38 cellular contexts compared by ENCODE assay signal in the genomic region with DNA sequence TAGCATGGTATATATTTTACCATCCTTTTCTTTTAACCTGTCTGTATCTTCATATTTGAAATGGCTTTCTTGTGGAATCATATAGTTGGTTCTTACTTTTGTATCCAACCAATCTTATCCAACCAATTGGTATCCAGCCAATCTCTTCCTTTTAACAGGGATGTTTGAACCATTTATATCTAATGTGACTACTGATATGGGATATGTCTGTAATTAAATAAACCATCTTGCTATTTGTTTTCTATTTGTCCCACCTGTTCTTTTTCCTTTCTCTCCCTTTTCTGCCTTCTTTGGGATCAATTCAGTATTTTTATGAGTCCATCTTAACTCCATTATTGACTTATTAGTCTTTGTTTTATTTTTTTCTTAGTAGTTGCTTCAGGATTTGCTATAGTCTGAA.
"Had no signal": no experiment of that assay in that cellular context is flagged by ENCODE, and none has a peak within 500 bp of the region (broad histone marks: within the 10 kb centered on the region; RNA-seq: fewer than 3 reads in every experiment).

No MANE protein-coding gene starts in this region.

- H3K4me3 ChIP-seq: adrenal gland, ascending aorta, body of pancreas, breast epithelium, cardiac muscle cell had no signal

- H3K9me3 ChIP-seq: adrenal gland, body of pancreas had no signal

- DNase-seq: activated effector memory CD4-positive, alpha-beta T cell treated with anti-CD3 and anti-CD28 coated beads, Interleukin-2, amount 50 U/mL, for 16 hours; activated effector memory CD4-positive, alpha-beta T cell treated with Interleukin-2 at 50 U/mL for 16 hours; activated gamma-delta T cell; activated gamma-delta T cell treated with Interleukin-2 at 50 U/mL for 16 hours; activated naive CD4-positive, alpha-beta T cell; activated naive CD4-positive, alpha-beta T cell treated with anti-CD3 and anti-CD28 coated beads for 36 hours; activated naive CD4-positive, alpha-beta T cell treated with anti-CD3 and anti-CD28 coated beads, Interleukin-2, amount 10 ng/mL, durations not matched to agents 7 days and 5 days; activated naive CD4-positive, alpha-beta T cell treated with anti-CD3 and anti-CD28 coated beads, Interleukin-2, amount 50 U/mL, for 16 hours; activated naive CD4-positive, alpha-beta T cell treated with Interleukin-2 at 50 U/mL for 16 hours; activated naive CD8-positive, alpha-beta T cell treated with anti-CD3 and anti-CD28 coated beads for 36 hours; activated naive CD8-positive, alpha-beta T cell treated with anti-CD3 and anti-CD28 coated beads, Interleukin-2, amount 10 ng/mL, durations not matched to agents 7 days and 5 days; activated naive CD8-positive, alpha-beta T cell treated with anti-CD3 and anti-CD28 coated beads, Interleukin-2, amount 50 U/mL, for 24 hours; activated T-cell treated with anti-CD3 and anti-CD28 coated beads, Interleukin-2, amount 50 U/mL, for 24 hours; activated T-cell treated with anti-CD3 and anti-CD28 coated beads, Interleukin-2, amount 50 U/mL, for 4 hours; activated T-cell treated with anti-CD3 and anti-CD28 coated beads, Interleukin-2, amount 50 U/mL, for 48 hours; activated T-cell treated with anti-CD3 and anti-CD28 coated beads, Interleukin-2, amount 50 U/mL, for 72 hours; adrenal gland; amniotic stem cell; amygdala; anterior cingulate cortex; aorta; body of pancreas; brain microvascular endothelial cell; caudate nucleus; central memory CD4-positive, alpha-beta T cell; cerebellar nuclear complex had no signal

- H3K4me1 Mint-ChIP-seq: activated naive CD4-positive, alpha-beta T cell treated with anti-CD3 and anti-CD28 coated beads, Interleukin-2, amount 10 ng/mL, durations not matched to agents 7 days and 5 days; activated naive CD8-positive, alpha-beta T cell treated with anti-CD3 and anti-CD28 coated beads for 36 hours; activated naive CD8-positive, alpha-beta T cell treated with anti-CD3 and anti-CD28 coated beads, Interleukin-2, amount 10 ng/mL, durations not matched to agents 7 days and 5 days; activated T-helper 17 cell treated with anti-CD3 and anti-CD28 coated beads, Interleukin-2, amount 50 U/mL, for 72 hours; central memory CD8-positive, alpha-beta T cell had no signal

- FAIRE-seq: astrocyte, bronchial epithelial cell had no signal

- H3K36me3 Mint-ChIP-seq: activated naive CD4-positive, alpha-beta T cell treated with anti-CD3 and anti-CD28 coated beads, Interleukin-2, amount 10 ng/mL, durations not matched to agents 7 days and 5 days; activated naive CD8-positive, alpha-beta T cell treated with anti-CD3 and anti-CD28 coated beads for 36 hours; activated naive CD8-positive, alpha-beta T cell treated with anti-CD3 and anti-CD28 coated beads, Interleukin-2, amount 10 ng/mL, durations not matched to agents 7 days and 5 days; brain had no signal

- H3K4me3 Mint-ChIP-seq: activated naive CD4-positive, alpha-beta T cell treated with anti-CD3 and anti-CD28 coated beads for 36 hours; activated naive CD4-positive, alpha-beta T cell treated with anti-CD3 and anti-CD28 coated beads, Interleukin-2, amount 10 ng/mL, durations not matched to agents 7 days and 5 days; activated naive CD4-positive, alpha-beta T cell treated with anti-CD3 and anti-CD28 coated beads, Interleukin-2, amount 50 U/mL, for 24 hours; activated naive CD8-positive, alpha-beta T cell; activated naive CD8-positive, alpha-beta T cell treated with anti-CD3 and anti-CD28 coated beads for 36 hours; activated naive CD8-positive, alpha-beta T cell treated with anti-CD3 and anti-CD28 coated beads, Interleukin-2, amount 10 ng/mL, durations not matched to agents 7 days and 5 days; activated naive CD8-positive, alpha-beta T cell treated with anti-CD3 and anti-CD28 coated beads, Interleukin-2, amount 50 U/mL, for 24 hours; activated T-cell treated with anti-CD3 and anti-CD28 coated beads, Interleukin-2, amount 50 U/mL, for 24 hours; activated T-cell treated with anti-CD3 and anti-CD28 coated beads, Interleukin-2, amount 50 U/mL, for 4 hours; activated T-cell treated with anti-CD3 and anti-CD28 coated beads, Interleukin-2, amount 50 U/mL, for 72 hours; activated T-helper 17 cell treated with anti-CD3 and anti-CD28 coated beads, Interleukin-2, amount 50 U/mL, for 72 hours; brain; central memory CD8-positive, alpha-beta T cell had no signal

- H3K4me1 ChIP-seq: adrenal gland, ascending aorta, body of pancreas, breast epithelium had no signal

- ATAC-seq: activated naive CD4-positive, alpha-beta T cell treated with anti-CD3 and anti-CD28 coated beads, Interleukin-2, amount 50 U/mL, for 72 hours; activated naive CD8-positive, alpha-beta T cell treated with anti-CD3 and anti-CD28 coated beads, Interleukin-2, amount 50 U/mL, for 24 hours; activated T-cell treated with anti-CD3 and anti-CD28 coated beads, Interleukin-2, amount 50 U/mL, for 4 hours; activated T-cell treated with anti-CD3 and anti-CD28 coated beads, Interleukin-2, amount 50 U/mL, for 72 hours; activated T-helper 17 cell treated with anti-CD3 and anti-CD28 coated beads, Interleukin-2, amount 50 U/mL, for 72 hours; body of pancreas had no signal

- H3K27me3 ChIP-seq: adrenal gland, ascending aorta, body of pancreas, brain microvascular endothelial cell, breast epithelium, cardiac muscle cell had no signal

- H3K9me3 Mint-ChIP-seq: activated naive CD4-positive, alpha-beta T cell treated with anti-CD3 and anti-CD28 coated beads, Interleukin-2, amount 10 ng/mL, durations not matched to agents 7 days and 5 days; activated naive CD8-positive, alpha-beta T cell treated with anti-CD3 and anti-CD28 coated beads, Interleukin-2, amount 10 ng/mL, durations not matched to agents 7 days and 5 days; activated T-cell treated with anti-CD3 and anti-CD28 coated beads, Interleukin-2, amount 50 U/mL, for 24 hours; activated T-helper 17 cell treated with anti-CD3 and anti-CD28 coated beads, Interleukin-2, amount 50 U/mL, for 72 hours had no signal

- H3K36me3 ChIP-seq: adrenal gland, ascending aorta, brain microvascular endothelial cell, breast epithelium, cardiac muscle cell had no signal

- H3K27ac ChIP-seq: adrenal gland, ascending aorta, body of pancreas, brain microvascular endothelial cell, breast epithelium, cardiac muscle cell had no signal

- H3K27me3 Mint-ChIP-seq: activated naive CD4-positive, alpha-beta T cell treated with anti-CD3 and anti-CD28 coated beads, Interleukin-2, amount 50 U/mL, for 24 hours; activated naive CD8-positive, alpha-beta T cell; activated naive CD8-positive, alpha-beta T cell treated with anti-CD3 and anti-CD28 coated beads for 36 hours; activated naive CD8-positive, alpha-beta T cell treated with anti-CD3 and anti-CD28 coated beads, Interleukin-2, amount 50 U/mL, for 24 hours; activated T-cell treated with anti-CD3 and anti-CD28 coated beads, Interleukin-2, amount 50 U/mL, for 24 hours; activated T-helper 17 cell treated with anti-CD3 and anti-CD28 coated beads, Interleukin-2, amount 50 U/mL, for 72 hours; brain; central memory CD8-positive, alpha-beta T cell had no signal

- H3K27ac Mint-ChIP-seq: activated naive CD4-positive, alpha-beta T cell treated with anti-CD3 and anti-CD28 coated beads for 36 hours; activated naive CD4-positive, alpha-beta T cell treated with anti-CD3 and anti-CD28 coated beads, Interleukin-2, amount 10 ng/mL, durations not matched to agents 7 days and 5 days; activated naive CD4-positive, alpha-beta T cell treated with anti-CD3 and anti-CD28 coated beads, Interleukin-2, amount 50 U/mL, for 24 hours; activated naive CD4-positive, alpha-beta T cell treated with anti-CD3 and anti-CD28 coated beads, Interleukin-2, amount 50 U/mL, for 72 hours; activated naive CD8-positive, alpha-beta T cell; activated naive CD8-positive, alpha-beta T cell treated with anti-CD3 and anti-CD28 coated beads for 36 hours; activated naive CD8-positive, alpha-beta T cell treated with anti-CD3 and anti-CD28 coated beads, Interleukin-2, amount 10 ng/mL, durations not matched to agents 7 days and 5 days; activated naive CD8-positive, alpha-beta T cell treated with anti-CD3 and anti-CD28 coated beads, Interleukin-2, amount 50 U/mL, for 24 hours; activated T-cell treated with anti-CD3 and anti-CD28 coated beads, Interleukin-2, amount 50 U/mL, for 24 hours; activated T-cell treated with anti-CD3 and anti-CD28 coated beads, Interleukin-2, amount 50 U/mL, for 72 hours; activated T-helper 17 cell treated with anti-CD3 and anti-CD28 coated beads, Interleukin-2, amount 50 U/mL, for 72 hours; activated T-helper 2 cell treated with anti-CD3 and anti-CD28 coated beads, Interferon-gamma antibody, Interleukin-2, Interleukin-4, amounts not matched to agents 10 μg/mL and 5 μg/mL and 100 μg/mL, durations not matched to agents 14 hours and 24 hours and 36 hours; brain had no signal
